ENCODE assay signal across 14 cellular contexts in the genomic region with DNA sequence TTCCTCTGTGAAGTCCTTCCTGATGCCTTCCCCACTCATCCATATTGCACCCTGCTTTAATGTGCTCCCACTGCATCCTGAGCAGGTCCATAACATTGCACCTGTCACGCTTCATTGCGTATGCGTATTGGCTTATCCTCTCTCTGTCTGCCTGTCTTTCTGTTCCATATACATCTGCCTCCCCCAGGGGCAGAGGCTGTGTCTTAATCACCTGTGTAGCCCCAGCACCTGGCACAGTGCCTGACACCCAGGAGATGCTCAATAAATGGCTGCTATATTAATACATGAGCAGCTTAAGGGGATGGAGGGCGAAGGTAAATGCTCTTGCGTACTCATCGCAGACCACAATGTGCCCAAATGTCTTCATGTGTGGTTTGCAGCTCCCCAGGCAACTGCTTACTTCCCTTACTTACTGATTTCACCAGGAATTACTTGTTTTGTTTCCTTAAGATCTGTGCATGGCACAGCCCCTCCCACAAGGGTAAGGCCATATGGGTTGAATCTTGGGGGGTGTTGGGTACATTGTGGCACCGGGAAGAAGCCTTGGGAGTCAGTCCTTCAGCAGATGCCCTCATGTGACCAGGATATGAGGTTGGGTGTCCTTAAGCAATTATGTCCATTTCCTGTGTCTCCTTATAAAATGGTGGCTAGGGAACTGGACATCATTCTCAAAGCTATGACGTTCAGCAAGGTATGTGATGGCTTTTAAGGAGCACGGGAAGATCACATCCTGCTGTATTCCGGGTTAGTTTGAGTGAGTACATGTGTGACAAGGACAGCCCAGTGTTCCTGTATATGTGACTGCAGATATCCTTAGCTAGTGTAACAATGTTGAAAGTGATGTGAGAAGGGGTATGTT. TPM values are rescaled to one million over a fixed set of nuclear protein-coding genes. Genes with fewer than 3 reads are reported as not detected.
DNase-seq lines count a peak whose midpoint lies in the region; ATAC-seq and TF ChIP-seq lines count a peak whose summit lies in the region.
"Had no signal": no experiment of that assay in that cellular context is flagged by ENCODE, and none has a peak within 500 bp of the region (broad histone marks: within the 10 kb centered on the region; RNA-seq: fewer than 3 reads in every experiment).

No MANE protein-coding gene starts in this region.

- ATAC-seq in RWPE2 (ENCODE audit: low read depth) (no peak), HG03571 (IDR thresholded peaks at IDR 0.05; ENCODE audit: unreplicated experiment) (no peak), HG02981 (IDR thresholded peaks at IDR 0.05; ENCODE audit: unreplicated experiment) (no peak)
- ATAC-seq: activated CD8-positive, alpha-beta T cell treated with anti-CD3 and anti-CD28 coated beads, Interleukin-2, amount 10 ng/mL, durations not matched to agents 7 days and 5 days; pancreas had no signal

- no peaks in the 10 kb centered on the region for H3K79me2 ChIP-seq in osteoblast (ENCODE audit: insufficient read depth, low read length)

- TF ChIP-seq EP300 in esophagus muscularis mucosa (IDR thresholded peaks at IDR 0.05): no peak

- H3K4me2 ChIP-seq in osteoblast (ENCODE audit: insufficient read depth, low read length): no peak overlapping the region

- TF ChIP-seq POLR2A in esophagus muscularis mucosa (IDR thresholded peaks at IDR 0.05; ENCODE audit: low read depth): no peak

- no peaks in the 10 kb centered on the region for H3K4me1 ChIP-seq in RWPE2 (ENCODE audit: insufficient read depth, poor library complexity, severe bottlenecking)
- no peaks in the 10 kb centered on the region for H3K4me1 ChIP-seq in osteoblast (ENCODE audit: insufficient read depth, low read length)
- H3K4me1 ChIP-seq in esophagus muscularis mucosa: peaks cover 0 to 20% (median 17%) of the 10 kb centered on the region in 4 donors

- H3K27ac ChIP-seq in RWPE2 (ENCODE audit: poor library complexity, severe bottlenecking): no peak overlapping the region
- no peak overlapping the region for H3K27ac ChIP-seq in osteoblast (ENCODE audit: low read depth, low read length)
- no peak overlapping the region for H3K27ac ChIP-seq in esophagus muscularis mucosa (replicated peaks in 1 of 4)
- H3K27ac ChIP-seq: heart right ventricle, pancreas, WERI-Rb-1 had no signal

- 89% methylated on average over 9 of the region's 10 CpGs for WGBS in esophagus muscularis mucosa

- intact Hi-C loops in esophagus muscularis mucosa (cut with DNase I): no loop called here

- no peaks in the 10 kb centered on the region for H4K20me1 ChIP-seq in osteoblast (ENCODE audit: insufficient read depth, low read length)

- no peak overlapping the region for H2AFZ ChIP-seq in osteoblast (ENCODE audit: low read length)

- H3K27me3 ChIP-seq in RWPE2 (ENCODE audit: insufficient read depth, poor library complexity, severe bottlenecking) (no peaks in the 10 kb centered on the region), osteoblast (ENCODE audit: insufficient read depth, low read length) (peaks cover 17% of the 10 kb centered on the region), esophagus muscularis mucosa (peaks cover 0 to 27% (median 2%) of the 10 kb centered on the region in 4 donors)
- H3K27me3 ChIP-seq: pancreas had no signal

- H3K9me3 ChIP-seq in RWPE2 (ENCODE audit: severe bottlenecking) (no peaks in the 10 kb centered on the region), osteoblast (ENCODE audit: low read depth, low read length) (no peaks in the 10 kb centered on the region), esophagus muscularis mucosa (no peaks in the 10 kb centered on the region)
- H3K9me3 ChIP-seq: heart right ventricle, pancreas had no signal

- TF ChIP-seq CTCF in RWPE2 (IDR thresholded peaks at IDR 0.05; ENCODE audit: poor library complexity, severe bottlenecking): no peak
- TF ChIP-seq CTCF in osteoblast (IDR thresholded peaks at IDR 0.05; ENCODE audit: extremely low read depth, low read depth, low read length): no peak
- no peak for TF ChIP-seq CTCF in esophagus muscularis mucosa (IDR thresholded peaks at IDR 0.05)

- H3K4me3 ChIP-seq in RWPE2 (ENCODE audit: severe bottlenecking): no peak overlapping the region
- no peak overlapping the region for H3K4me3 ChIP-seq in osteoblast (ENCODE audit: insufficient read depth, low read length)
- no peak overlapping the region for H3K4me3 ChIP-seq in esophagus muscularis mucosa
- H3K4me3 ChIP-seq: heart right ventricle, lung, pancreas had no signal

- peak; percentile 7 to 24 for DNase-seq in NOMO-1 (lab: John Stamatoyannopoulos, UW; ENCODE audit: unreplicated experiment in 2 of 2)
- DNase-seq in NOMO-1 treated with dmso at 0.1 percent for 144 hours (lab: John Stamatoyannopoulos, UW; ENCODE audit: unreplicated experiment): no peak
- peak; percentile 19 for DNase-seq in NCI-H1105 (lab: John Stamatoyannopoulos, UW)
- DNase-seq in RWPE2 (ENCODE audit: low spot score): peak; percentile 35
- DNase-seq in osteoblast (ENCODE audit: insufficient read length, low spot score, missing footprints): peak; percentile 76
- DNase-seq in esophagus muscularis mucosa (ENCODE audit: extremely low spot score): no peak
- DNase-seq: activated CD8-positive, alpha-beta T cell treated with anti-CD3 and anti-CD28 coated beads, Interleukin-2, amount 10 ng/mL, durations not matched to agents 7 days and 5 days; CD4-positive, alpha-beta T cell; heart right ventricle; WERI-Rb-1 had no signal

- no peaks in the 10 kb centered on the region for H3K36me3 ChIP-seq in RWPE2 (ENCODE audit: low read depth)
- H3K36me3 ChIP-seq in osteoblast (ENCODE audit: insufficient read depth, low read length): no peaks in the 10 kb centered on the region
- no peaks in the 10 kb centered on the region for H3K36me3 ChIP-seq in esophagus muscularis mucosa
- H3K36me3 ChIP-seq: heart right ventricle, pancreas, WERI-Rb-1 had no signal

RNA-seq across cellular contexts. Expression of gene CPNE6, which starts 0.8 kb away (rescaled TPM):
- total RNA-seq in osteoblast (not detected in 2 replicates), esophagus muscularis mucosa (under 1 TPM in 3 of 4 donors, not detected in 1; 0.26 to 0.34 (median 0.33) TPM)
- total RNA-seq: CD4-positive, alpha-beta T cell; lung; pancreas had no signal

RNA-seq across cellular contexts. Expression of gene CARMIL3, which starts 18.7 kb away (rescaled TPM):
- total RNA-seq in osteoblast (not detected in 2 replicates), esophagus muscularis mucosa (under 1 TPM in 2 of 4 donors, not detected in 2; 0.17 to 0.29 TPM)

RNA-seq across cellular contexts. Expression of gene PCK2, which starts 23.6 kb away (rescaled TPM):
- 26.2 and 35.1 TPM in 2 replicates for total RNA-seq in osteoblast
- total RNA-seq in esophagus muscularis mucosa: 10 to 100 TPM in 3 of 4 donors, 1 to 10 TPM in 1; 9.1 to 20.7 (median 12.5) TPM

RNA-seq across cellular contexts. Expression of gene DCAF11, which starts 44.1 kb away (rescaled TPM):
- total RNA-seq in osteoblast: 73.4 and 84.7 TPM in 2 replicates
- 10 to 100 TPM; 56.0 to 74.9 (median 66.8) TPM for total RNA-seq in esophagus muscularis mucosa

RNA-seq across cellular contexts. Expression of gene NRL, which starts 44.2 kb away (rescaled TPM):
- total RNA-seq in osteoblast: 1.5 and 1.8 TPM in 2 replicates
- 1 to 10 TPM; 1.8 to 3.3 (median 3.0) TPM for total RNA-seq in esophagus muscularis mucosa

Comparison
In these comparisons a context has a peak if more than half of its experiments do, and no peak if none do; other contexts are left out.
1. DNase-seq: peak in NOMO-1 (2 of 2), NCI-H1105 (single experiment), RWPE2 (single experiment) and osteoblast (single experiment); none in NOMO-1 treated with dmso at 0.1 percent for 144 hours (single experiment) and esophagus muscularis mucosa (single experiment).